ENCODE assay signal across 8 cellular contexts in genomic region chr19:50384685-50385535, GRCh38. TPM values are rescaled to one million over a fixed set of nuclear protein-coding genes. Genes with fewer than 3 reads are reported as not detected.
A peak's percentile ranks its signal among the peaks of the same experiment; 100 is the strongest.
DNase-seq lines count a peak whose midpoint lies in the region; ATAC-seq and TF ChIP-seq lines count a peak whose summit lies in the region.

No MANE protein-coding gene starts in this region.

- TF ChIP-seq CTCF in CD4-positive, alpha-beta T cell (IDR thresholded peaks at IDR 0.05): no peak

- intact Hi-C loops in CD4-positive, alpha-beta T cell (cut with DNase I, micrococcal nuclease): loop anchor here in 1 of 2 experiments (1.0 to 2.0 kb wide), 5 partner anchors 9 to 420 kb away; partner anchors contain the start of genes JOSD2 and NR1H2
- intact Hi-C loops in activated T-helper 1 cell treated with anti-CD3 and anti-CD28 coated beads, Interleukin-12 subunit alpha, Interleukin-12 subunit beta, Interleukin-2, Interleukin-4 antibody, amounts not matched to agents 30 ng/mL and 10 ng/mL and 1 ng/mL, durations not matched to agents 14 hours and 24 hours and 36 hours (cut with micrococcal nuclease): loop anchor here (1.0 to 2.0 kb wide), 10 partner anchors 9 to 745 kb away; partner anchors contain the start of genes JOSD2, KCNC3, NR1H2 and RRAS

- POLR2A ChIA-PET in CD4-positive, alpha-beta T cell (lab: Charles Lee): interaction anchor here (0.6 to 2.4 kb wide), 12 partner anchors 9 to 340 kb away, joined by 3 to 29 read pairs (median 4); partner anchors contain the start of genes JOSD2 and NR1H2

- no peaks in the 10 kb centered on the region for H3K27me3 ChIP-seq in CD4-positive, alpha-beta T cell (ENCODE audit: control insufficient read depth, insufficient read depth, low read length)
- H3K27me3 ChIP-seq in iPS-20b (ENCODE audit: insufficient read depth, low read length): no peaks in the 10 kb centered on the region; the same call in 1 of the 2 replicates

- H3K36me3 Mint-ChIP-seq in CD4-positive, alpha-beta T cell (ENCODE audit: low read depth): peaks cover 62% of the 10 kb centered on the region
- H3K36me3 Mint-ChIP-seq in activated T-helper 1 cell treated with anti-CD3 and anti-CD28 coated beads, Interleukin-12 subunit alpha, Interleukin-12 subunit beta, Interleukin-2, Interleukin-4 antibody, amounts not matched to agents 30 ng/mL and 10 ng/mL and 1 ng/mL, durations not matched to agents 14 hours and 24 hours and 36 hours (ENCODE audit: low read depth): peaks cover 25% of the 10 kb centered on the region

- CTCF ChIA-PET in CD4-positive, alpha-beta T cell (lab: Charles Lee): interaction anchor here (0.7 to 1.5 kb wide), 2 partner anchors 18 to 60 kb away, joined by 3 read pairs; no protein-coding TSS in a partner anchor

- peak overlapping the region; percentile 98 for H3K4me3 ChIP-seq in iPS-20b (ENCODE audit: low read length)

- peaks cover 6% of the 10 kb centered on the region for H3K27me3 Mint-ChIP-seq in CD4-positive, alpha-beta T cell
- no peaks in the 10 kb centered on the region for H3K27me3 Mint-ChIP-seq in activated T-helper 1 cell treated with anti-CD3 and anti-CD28 coated beads, Interleukin-12 subunit alpha, Interleukin-12 subunit beta, Interleukin-2, Interleukin-4 antibody, amounts not matched to agents 30 ng/mL and 10 ng/mL and 1 ng/mL, durations not matched to agents 14 hours and 24 hours and 36 hours (ENCODE audit: insufficient read depth)
- no peaks in the 10 kb centered on the region for H3K27me3 Mint-ChIP-seq in stimulated activated naive CD8-positive, alpha-beta T cell treated with anti-CD3 and anti-CD28 coated beads, Interleukin-15, amount 100 ng/mL, for 72 hours

- H3K9ac ChIP-seq in iPS-20b (ENCODE audit: low read depth, low read length): peak overlapping the region; percentile 94

- H3K4me1 Mint-ChIP-seq in CD4-positive, alpha-beta T cell (ENCODE audit: low read depth): peaks cover 38% of the 10 kb centered on the region
- peaks cover 26% of the 10 kb centered on the region for H3K4me1 Mint-ChIP-seq in activated T-helper 1 cell treated with anti-CD3 and anti-CD28 coated beads, Interleukin-12 subunit alpha, Interleukin-12 subunit beta, Interleukin-2, Interleukin-4 antibody, amounts not matched to agents 30 ng/mL and 10 ng/mL and 1 ng/mL, durations not matched to agents 14 hours and 24 hours and 36 hours (ENCODE audit: low read depth)
- H3K4me1 Mint-ChIP-seq in stimulated activated naive CD8-positive, alpha-beta T cell treated with anti-CD3 and anti-CD28 coated beads, Interleukin-15, amount 100 ng/mL, for 72 hours: peaks cover 48% of the 10 kb centered on the region

- peak overlapping the region; percentile 90 for H3K27ac Mint-ChIP-seq in CD4-positive, alpha-beta T cell
- peak overlapping the region; percentile 88 for H3K27ac Mint-ChIP-seq in activated T-helper 1 cell treated with anti-CD3 and anti-CD28 coated beads, Interleukin-12 subunit alpha, Interleukin-12 subunit beta, Interleukin-2, Interleukin-4 antibody, amounts not matched to agents 30 ng/mL and 10 ng/mL and 1 ng/mL, durations not matched to agents 14 hours and 24 hours and 36 hours
- peak overlapping the region; percentile 96 to 98 for H3K27ac Mint-ChIP-seq in stimulated activated naive CD8-positive, alpha-beta T cell treated with anti-CD3 and anti-CD28 coated beads, Interleukin-15, amount 100 ng/mL, for 72 hours

- no peak for ATAC-seq in CD4-positive, alpha-beta T cell (ENCODE audit: poor library complexity)
- peak; percentile 1 for ATAC-seq in HG03457 (IDR thresholded peaks at IDR 0.05; ENCODE audit: unreplicated experiment)
- no peak for ATAC-seq in stimulated activated naive CD8-positive, alpha-beta T cell treated with anti-CD3 and anti-CD28 coated beads, Interleukin-15, amount 100 ng/mL, for 72 hours
- ATAC-seq in GM19035 (IDR thresholded peaks at IDR 0.05; ENCODE audit: unreplicated experiment): no peak

- H3K4me1 ChIP-seq in iPS-20b (ENCODE audit: insufficient read depth, low read length): no peaks in the 10 kb centered on the region; the same call in 1 of the 2 replicates

- H3K4me3 Mint-ChIP-seq in CD4-positive, alpha-beta T cell: peak overlapping the region; percentile 96
- peak overlapping the region; percentile 91 for H3K4me3 Mint-ChIP-seq in activated T-helper 1 cell treated with anti-CD3 and anti-CD28 coated beads, Interleukin-12 subunit alpha, Interleukin-12 subunit beta, Interleukin-2, Interleukin-4 antibody, amounts not matched to agents 30 ng/mL and 10 ng/mL and 1 ng/mL, durations not matched to agents 14 hours and 24 hours and 36 hours
- peak overlapping the region; percentile 94 to 100 for H3K4me3 Mint-ChIP-seq in stimulated activated naive CD8-positive, alpha-beta T cell treated with anti-CD3 and anti-CD28 coated beads, Interleukin-15, amount 100 ng/mL, for 72 hours

- H3K36me3 ChIP-seq in iPS-20b (ENCODE audit: insufficient read depth, low read depth, low read length): peaks cover 53% of the 10 kb centered on the region

- H3K27ac ChIP-seq in CD4-positive, alpha-beta T cell (ENCODE audit: low read depth, low read length): peak overlapping the region; percentile 42
- H3K27ac ChIP-seq in iPS-20b (ENCODE audit: low read length): peak overlapping the region; percentile 32

- no peaks in the 10 kb centered on the region for H3K9me3 ChIP-seq in CD4-positive, alpha-beta T cell (ENCODE audit: control insufficient read depth, low read length)
- no peaks in the 10 kb centered on the region for H3K9me3 ChIP-seq in iPS-20b (ENCODE audit: insufficient read depth, low read depth, low read length)

- no peaks in the 10 kb centered on the region for H3K9me3 Mint-ChIP-seq in CD4-positive, alpha-beta T cell
- no peaks in the 10 kb centered on the region for H3K9me3 Mint-ChIP-seq in activated T-helper 1 cell treated with anti-CD3 and anti-CD28 coated beads, Interleukin-12 subunit alpha, Interleukin-12 subunit beta, Interleukin-2, Interleukin-4 antibody, amounts not matched to agents 30 ng/mL and 10 ng/mL and 1 ng/mL, durations not matched to agents 14 hours and 24 hours and 36 hours
- H3K9me3 Mint-ChIP-seq in stimulated activated naive CD8-positive, alpha-beta T cell treated with anti-CD3 and anti-CD28 coated beads, Interleukin-15, amount 100 ng/mL, for 72 hours: no peaks in the 10 kb centered on the region

- no peak for DNase-seq in CD4-positive, alpha-beta T cell
- DNase-seq in activated T-helper 1 cell treated with anti-CD3 and anti-CD28 coated beads, Interleukin-12 subunit alpha, Interleukin-12 subunit beta, Interleukin-2, Interleukin-4 antibody, amounts not matched to agents 30 ng/mL and 10 ng/mL and 1 ng/mL, durations not matched to agents 14 hours and 24 hours and 36 hours (ENCODE audit: low spot score): no peak
- no peak for DNase-seq in stimulated activated naive CD8-positive, alpha-beta T cell treated with anti-CD3 and anti-CD28 coated beads, Interleukin-15, amount 100 ng/mL, for 72 hours
- no peak for DNase-seq in amygdala (lab: John Stamatoyannopoulos, UW)
- no peak for DNase-seq in NCI-H1417 (lab: John Stamatoyannopoulos, UW)

RNA-seq across cellular contexts. Expression of gene POLD1, which starts 0.8 kb away (rescaled TPM):
- 10 to 100 TPM; 22.1 to 24.2 TPM for total RNA-seq in CD4-positive, alpha-beta T cell
- total RNA-seq in activated T-helper 1 cell treated with anti-CD3 and anti-CD28 coated beads, Interleukin-12 subunit alpha, Interleukin-12 subunit beta, Interleukin-2, Interleukin-4 antibody, amounts not matched to agents 30 ng/mL and 10 ng/mL and 1 ng/mL, durations not matched to agents 14 hours and 24 hours and 36 hours: 171 and 178 TPM in 2 replicates

RNA-seq across cellular contexts. Expression of gene NR1H2, which starts 8.7 kb away (rescaled TPM):
- total RNA-seq in CD4-positive, alpha-beta T cell: 100 to 1,000 TPM; 261 to 265 TPM
- 84.3 and 84.8 TPM in 2 replicates for total RNA-seq in activated T-helper 1 cell treated with anti-CD3 and anti-CD28 coated beads, Interleukin-12 subunit alpha, Interleukin-12 subunit beta, Interleukin-2, Interleukin-4 antibody, amounts not matched to agents 30 ng/mL and 10 ng/mL and 1 ng/mL, durations not matched to agents 14 hours and 24 hours and 36 hours

RNA-seq across cellular contexts. Expression of gene NAPSA, which starts 19.5 kb away (rescaled TPM):
- under 1 TPM; 0.61 to 0.91 TPM for total RNA-seq in CD4-positive, alpha-beta T cell
- total RNA-seq in activated T-helper 1 cell treated with anti-CD3 and anti-CD28 coated beads, Interleukin-12 subunit alpha, Interleukin-12 subunit beta, Interleukin-2, Interleukin-4 antibody, amounts not matched to agents 30 ng/mL and 10 ng/mL and 1 ng/mL, durations not matched to agents 14 hours and 24 hours and 36 hours: 15.8 and 16.4 TPM in 2 replicates

RNA-seq across cellular contexts. Expression of gene SPIB, which starts 33.8 kb away (rescaled TPM):
- under 1 TPM; 0.42 to 0.52 TPM for total RNA-seq in CD4-positive, alpha-beta T cell
- total RNA-seq in activated T-helper 1 cell treated with anti-CD3 and anti-CD28 coated beads, Interleukin-12 subunit alpha, Interleukin-12 subunit beta, Interleukin-2, Interleukin-4 antibody, amounts not matched to agents 30 ng/mL and 10 ng/mL and 1 ng/mL, durations not matched to agents 14 hours and 24 hours and 36 hours: 1.3 TPM in 2 replicates

RNA-seq across cellular contexts. Expression of gene MYBPC2, which starts 47.8 kb away (rescaled TPM):
- total RNA-seq in CD4-positive, alpha-beta T cell: under 1 TPM in 1 of 2 experiments, not detected in 1; 0.08 TPM
- 0.22 and 0.47 TPM in 2 replicates for total RNA-seq in activated T-helper 1 cell treated with anti-CD3 and anti-CD28 coated beads, Interleukin-12 subunit alpha, Interleukin-12 subunit beta, Interleukin-2, Interleukin-4 antibody, amounts not matched to agents 30 ng/mL and 10 ng/mL and 1 ng/mL, durations not matched to agents 14 hours and 24 hours and 36 hours
